In the genomic region with DNA sequence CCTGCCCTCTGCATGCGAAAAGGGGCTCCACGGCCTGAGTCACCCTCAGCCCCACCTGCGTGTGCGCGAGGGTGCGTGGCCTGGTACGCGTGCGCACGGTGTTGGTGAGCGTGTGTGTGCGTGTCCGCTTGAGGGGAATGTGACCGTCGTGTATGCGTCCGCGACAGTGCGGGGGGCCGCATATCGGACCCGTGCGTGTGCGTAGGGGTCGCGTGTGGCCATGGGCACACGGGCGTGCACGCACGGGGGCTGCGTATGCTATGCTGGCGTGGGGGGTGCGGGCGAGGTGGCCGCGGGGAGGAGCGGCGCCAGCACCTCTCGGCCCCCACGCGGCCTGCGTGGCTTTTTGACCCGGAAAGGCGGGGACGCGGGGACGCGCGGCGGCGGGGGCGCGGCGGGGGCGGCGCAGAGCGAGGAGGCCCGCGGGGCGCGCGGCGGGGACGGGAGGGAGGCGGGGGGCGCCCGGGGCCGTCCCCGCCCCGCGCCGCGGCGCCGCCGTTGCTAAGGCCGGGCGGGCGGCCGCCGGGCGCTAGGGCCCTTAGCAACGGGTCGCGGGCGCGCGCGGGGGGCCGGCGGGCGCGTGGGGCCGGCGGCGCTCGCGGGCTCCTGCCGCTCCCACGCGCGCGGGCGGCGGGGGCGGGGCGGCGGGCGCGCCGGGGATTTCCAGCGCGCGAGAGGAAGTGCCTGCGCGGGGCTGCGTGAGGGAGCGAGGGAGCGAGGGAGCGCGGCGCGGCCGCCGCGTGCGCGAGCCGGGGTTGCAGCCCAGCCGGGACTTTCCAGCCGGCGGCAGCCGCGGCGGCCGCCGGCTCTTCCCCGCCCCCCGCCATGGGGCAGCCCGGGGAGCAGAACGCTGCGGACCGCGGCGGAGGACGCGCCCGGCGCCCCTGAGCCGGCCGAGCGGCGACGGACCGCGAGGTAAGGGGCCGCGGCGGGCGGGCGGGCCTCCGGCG, we compare ENCODE assay signal across 8 cellular contexts. TPM values are rescaled to one million over a fixed set of nuclear protein-coding genes. Genes with fewer than 3 reads are reported as not detected.
DNase-seq lines count a peak whose midpoint lies in the region; ATAC-seq, FAIRE-seq and TF ChIP-seq lines count a peak whose summit lies in the region.

A gene with protein sequence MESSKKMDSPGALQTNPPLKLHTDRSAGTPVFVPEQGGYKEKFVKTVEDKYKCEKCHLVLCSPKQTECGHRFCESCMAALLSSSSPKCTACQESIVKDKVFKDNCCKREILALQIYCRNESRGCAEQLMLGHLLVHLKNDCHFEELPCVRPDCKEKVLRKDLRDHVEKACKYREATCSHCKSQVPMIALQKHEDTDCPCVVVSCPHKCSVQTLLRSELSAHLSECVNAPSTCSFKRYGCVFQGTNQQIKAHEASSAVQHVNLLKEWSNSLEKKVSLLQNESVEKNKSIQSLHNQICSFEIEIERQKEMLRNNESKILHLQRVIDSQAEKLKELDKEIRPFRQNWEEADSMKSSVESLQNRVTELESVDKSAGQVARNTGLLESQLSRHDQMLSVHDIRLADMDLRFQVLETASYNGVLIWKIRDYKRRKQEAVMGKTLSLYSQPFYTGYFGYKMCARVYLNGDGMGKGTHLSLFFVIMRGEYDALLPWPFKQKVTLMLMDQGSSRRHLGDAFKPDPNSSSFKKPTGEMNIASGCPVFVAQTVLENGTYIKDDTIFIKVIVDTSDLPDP (plus strand): TSS at position 689 of the 950 bp plus-strand sequence. CDS start 92,753 bp downstream, outside the sequence.

- H3K4me2 ChIP-seq in HepG2 (ENCODE audit: low read depth, low read length), result peak within 1 kb of the TSS; percentile 90

- POLR2A ChIA-PET in HepG2 (lab: Yijun Ruan, JAX), result no interaction called here

- peak; percentile 48; the same call in 1 of the 2 replicates for TF ChIP-seq POLR2A in H54 (IDR thresholded peaks at IDR 0.05; ENCODE audit: low read depth, low read length)
- no peak for TF ChIP-seq POLR2A in HepG2 (IDR thresholded peaks at IDR 0.05; ENCODE audit: insufficient read depth in 1 of 2, low read depth in 2 of 2, low read length in 2 of 2)

- 57% methylated on average over 37 of the region's 163 CpGs for WGBS in HepG2 (ENCODE audit: low lambda C conversion rate)

- peaks cover 0 to under 1% of the 10 kb centered on the region in 2 experiments; a peak in 1 of 5 replicates for H3K27me3 ChIP-seq in HepG2 (ENCODE audit: control insufficient read depth in 1 of 2, insufficient read depth in 2 of 2, low read length in 2 of 2)

- H4K20me1 ChIP-seq in HepG2 (ENCODE audit: insufficient read depth, low read length), result no peaks in the 10 kb centered on the region

- BruUV-seq in HepG2 (replicated peaks; lab: Mats Ljungman, UMichigan), result no TSS peak

- ATAC-seq in HepG2, result peak; percentile 10

- in situ Hi-C loops in HepG2 (cut with HindIII; ENCODE audit: extremely low pct_ligation_motif_present, low pct_unique_long_range_greater_than_20kb), result no loop called here

- peaks cover 67% of the 10 kb centered on the region for H3K4me1 ChIP-seq in HepG2 (ENCODE audit: insufficient read depth, low read length)

- TF ChIP-seq RAD21 in HepG2 (CRISPR knock-in tag; IDR thresholded peaks at IDR 0.05), result no peak

- peak within 1 kb of the TSS; percentile 79 to 93 for H3K27ac ChIP-seq in coronary artery
- peak within 1 kb of the TSS; percentile 58 for H3K27ac ChIP-seq in HepG2 (ENCODE audit: extremely low read length, insufficient read depth, low read length)

- CTCF ChIA-PET in HepG2 (lab: Yijun Ruan, JAX; ENCODE audit: low intra/inter-chr PET ratio, low total read pairs), result no interaction called here

- peak within 1 kb of the TSS; percentile 89 for H3K4me3 ChIP-seq in coronary artery
- peak within 1 kb of the TSS; percentile 50 to 83 (median 71) for H3K4me3 ChIP-seq in HepG2 (replicated peaks in 1 of 3; ENCODE audit: insufficient read depth in 1 of 3, low read depth in 2 of 3, low read length in 3 of 3)

- intact Hi-C loops in HepG2 (cut with micrococcal nuclease; ENCODE audit: unreplicated experiment), result loop anchor here (5.0 to 10.0 kb wide), 2 partner anchors 98 to 140 kb away; no protein-coding TSS in a partner anchor

- peak within 1 kb of the TSS; percentile 79 for H3K9ac ChIP-seq in HepG2 (ENCODE audit: insufficient read depth, low read depth, low read length)

- no peaks in the 10 kb centered on the region for H3K36me3 ChIP-seq in HepG2 (replicated peaks in 1 of 2; ENCODE audit: control insufficient read depth in 1 of 2, insufficient read depth in 2 of 2, low read length in 2 of 2)

- no peaks in the 10 kb centered on the region for H3K9me3 ChIP-seq in HepG2 (ENCODE audit: low read length)

- H3K79me2 ChIP-seq in HepG2 (ENCODE audit: insufficient read depth, low read length), result peaks cover 33% of the 10 kb centered on the region

- FAIRE-seq in H54 (lab: Jason Lieb, UNC) (no peak), HepG2 (lab: Jason Lieb, UNC) (no peak)

- peak; percentile 58 for DNase-seq in GDM1 (lab: John Stamatoyannopoulos, UW)
- DNase-seq in H54 (ENCODE audit: insufficient read length, low spot score), result peak; percentile 90
- peak; percentile 36 for DNase-seq in MV-4-11 (lab: John Stamatoyannopoulos, UW)
- DNase-seq in activated CD4-positive, alpha-beta T cell treated with anti-CD3 and anti-CD28 coated beads, Interleukin-2, amount 50 U/mL, for 1 hour, result peak; percentile 86
- no peak for DNase-seq in coronary artery (ENCODE audit: low spot score)
- DNase-seq in HepG2 (ENCODE audit: low spot score), result no peak
- DNase-seq in stimulated activated CD4-positive, alpha-beta T cell treated with anti-CD3 and anti-CD28 coated beads, Interleukin-2, amount 100 ng/mL, for 48 hours, result peak; percentile 62 to 72
- DNase-seq in NCI-H1694 treated with DMSO at 0.1 percent for 48 hours (lab: John Stamatoyannopoulos, UW), result no peak

- TF ChIP-seq CTCF in coronary artery (IDR thresholded peaks at IDR 0.05) (no peak), HepG2 (CRISPR knock-in tag; IDR thresholded peaks at IDR 0.05) (no peak)

- no peak for TF ChIP-seq EP300 in HepG2 (IDR thresholded peaks at IDR 0.05; ENCODE audit: low read depth in 2 of 2, low read length in 2 of 2)
- no peak for TF ChIP-seq EP300 in HepG2 (CRISPR knock-in tag; IDR thresholded peaks at IDR 0.05; ENCODE audit: borderline replicate concordance)

- peak within 1 kb of the TSS; percentile 54 for H2AFZ ChIP-seq in HepG2 (ENCODE audit: low read length)

TF ChIP-seq in HepG2, 621 proteins besides CTCF, POLR2A, EP300 and RAD21 (continues in another document):
- 0 out of 2 replicates have a peak, but pooled peaks have one; percentile 27 for TF ChIP-seq ZMYM3 (CRISPR knock-in tag; IDR thresholded peaks at IDR 0.05)
- no peak for TF ChIP-seq ZNF296 (CRISPR knock-in tag; conservative IDR thresholded peaks at IDR 0.05)
- TF ChIP-seq HIVEP1 (CRISPR knock-in tag; IDR thresholded peaks at IDR 0.05), result peak; percentile 39; the same call in 1 of the 2 replicates
- TF ChIP-seq NR2C2 (CRISPR knock-in tag; IDR thresholded peaks at IDR 0.05; ENCODE audit: borderline replicate concordance), result peak; percentile 33; the same call in 1 of the 2 replicates
- TF ChIP-seq AGO2 (optimal IDR thresholded peaks at IDR 0.05; ENCODE audit: low read depth, low read length), result peak; percentile 61
- TF ChIP-seq FOXA1 (IDR thresholded peaks at IDR 0.05), result no peak
- no peak for TF ChIP-seq FOXA1 (CRISPR knock-in tag; IDR thresholded peaks at IDR 0.05)
- no peak for TF ChIP-seq ARID2 (CRISPR knock-in tag; IDR thresholded peaks at IDR 0.05; ENCODE audit: borderline replicate concordance)
- TF ChIP-seq ZNF350 (CRISPR knock-in tag; IDR thresholded peaks at IDR 0.05; ENCODE audit: borderline replicate concordance, low read depth), result 0 out of 2 replicates have a peak, but pooled peaks have one; percentile 13

RNA-seq across cellular contexts. Expression of the gene that starts here (rescaled TPM):
- total RNA-seq in HepG2 (2016; rRNA removed; fragmentation: Illumina TruSeq; extraction: Trizol), result 12.2 and 13.0 TPM in 2 replicates
- total RNA-seq in HepG2 (2016; cell fraction: cytosol; rRNA removed; fragmentation: Illumina TruSeq; extraction: Trizol; ENCODE audit: low read depth), result 45.5 and 46.6 TPM in 2 replicates
- 10.7 and 11.9 TPM in 2 replicates for total RNA-seq in HepG2 (2016; cell fraction: insoluble cytoplasmic fraction; rRNA removed; fragmentation: Illumina TruSeq; extraction: Trizol)
- 36.3 and 37.0 TPM in 2 replicates for total RNA-seq in HepG2 (2016; cell fraction: membrane; rRNA removed; fragmentation: Illumina TruSeq; extraction: Trizol)
- total RNA-seq in HepG2 (2016; cell fraction: nucleus; rRNA removed; fragmentation: Illumina TruSeq; extraction: Trizol), result 8.7 and 9.5 TPM in 2 replicates
- polyA plus RNA-seq in HepG2 (2011; rRNA removed), result 6.9 and 7.2 TPM in 2 replicates
- polyA plus RNA-seq in HepG2 (2011; cell fraction: cytosol; rRNA removed), result 6.0 and 6.8 TPM in 2 replicates
- polyA plus RNA-seq in HepG2 (2011; cell fraction: nucleus; rRNA removed), result 8.0 and 8.4 TPM in 2 replicates
- polyA plus RNA-seq in HepG2 (2012), result 5.3 and 5.6 TPM in 2 replicates
- 11.1 and 11.2 TPM in 2 replicates for polyA plus RNA-seq in HepG2 (2016; cell fraction: cytosol; fragmentation: Illumina TruSeq; extraction: Trizol; ENCODE audit: low read depth)
- 7.7 and 10.1 TPM in 2 replicates for polyA plus RNA-seq in HepG2 (2016; cell fraction: insoluble cytoplasmic fraction; fragmentation: Illumina TruSeq; extraction: Trizol; ENCODE audit: low read depth)
- polyA plus RNA-seq in HepG2 (2016; cell fraction: membrane; fragmentation: Illumina TruSeq; extraction: Trizol; ENCODE audit: low read depth), result 15.8 and 17.5 TPM in 2 replicates
- 11.6 and 12.0 TPM in 2 replicates for polyA plus RNA-seq in HepG2 (2016; cell fraction: nucleus; fragmentation: Illumina TruSeq; extraction: Trizol; ENCODE audit: insufficient read depth, low read depth)
- 21.0 and 40.5 TPM in 2 replicates for polyA minus RNA-seq in HepG2 (2011; rRNA and poly(A)+ RNA removed; ENCODE audit: low replicate concordance)
- polyA minus RNA-seq in HepG2 (2011; cell fraction: cytosol; rRNA and poly(A)+ RNA removed), result 7.8 and 9.1 TPM in 2 replicates
- 6.8 and 11.8 TPM in 2 replicates for polyA minus RNA-seq in HepG2 (2011; cell fraction: nucleus; rRNA and poly(A)+ RNA removed)

Comparison
In these comparisons a context has a peak if more than half of its experiments do, and no peak if none do; other contexts are left out.
1. DNase-seq: peak in GDM1 (single experiment), H54 (single experiment), MV-4-11 (single experiment), activated CD4-positive, alpha-beta T cell treated with anti-CD3 and anti-CD28 coated beads, Interleukin-2, amount 50 U/mL, for 1 hour (single experiment) and stimulated activated CD4-positive, alpha-beta T cell treated with anti-CD3 and anti-CD28 coated beads, Interleukin-2, amount 100 ng/mL, for 48 hours (2 of 2); none in coronary artery (single experiment), HepG2 (single experiment) and NCI-H1694 treated with DMSO at 0.1 percent for 48 hours (single experiment).